14 cellular contexts compared by ENCODE assay signal in genomic region chr12:95277139-95277538, GRCh38. TPM values are rescaled to one million over a fixed set of nuclear protein-coding genes. Genes with fewer than 3 reads are reported as not detected.
DNase-seq lines count a peak whose midpoint lies in the region; ATAC-seq, FAIRE-seq and TF ChIP-seq lines count a peak whose summit lies in the region.
"Had no signal": no experiment of that assay in that cellular context is flagged by ENCODE, and none has a peak within 500 bp of the region (broad histone marks: within the 10 kb centered on the region; RNA-seq: fewer than 3 reads in every experiment).

No MANE protein-coding gene starts in this region.

- TF ChIP-seq POLR2A in A549 (IDR thresholded peaks at IDR 0.05; ENCODE audit: low read length) = no peak

- no peaks in the 10 kb centered on the region for H3K9me3 Mint-ChIP-seq in HFFc6
- H3K9me3 Mint-ChIP-seq: activated T-helper 2 cell treated with anti-CD3 and anti-CD28 coated beads, Interferon-gamma antibody, Interleukin-2, Interleukin-4, amounts not matched to agents 10 μg/mL and 5 μg/mL and 100 μg/mL, durations not matched to agents 14 hours and 24 hours and 36 hours; nephron had no signal

- H3K36me3 Mint-ChIP-seq in HFFc6 (ENCODE audit: low read depth) = peaks cover 38% of the 10 kb centered on the region

- no peaks in the 10 kb centered on the region for H3K9me3 ChIP-seq in A549

- H3K4me1 Mint-ChIP-seq in HFFc6 (ENCODE audit: low read depth) = peaks cover 32% of the 10 kb centered on the region
- H3K4me1 Mint-ChIP-seq: nephron had no signal

- DNase-seq in A549 (ENCODE audit: low read depth in 1 of 2, low spot score in 1 of 2) (no peak), HFFc6 (peak; percentile 84), brain microvascular endothelial cell (peak; percentile 65), hepatic stellate cell (ENCODE audit: low spot score) (peak; percentile 46), iPS-NIHi7 (ENCODE audit: extremely low spot score) (no peak), ecto neural progenitor cell (ENCODE audit: low spot score) (no peak), retina (no peak)
- no peak for DNase-seq in activated CD4-positive, alpha-beta T cell treated with anti-CD3 and anti-CD28 coated beads, Interleukin-2, amount 50 U/mL, for 4 hours
- DNase-seq: H7; MV-4-11; stimulated activated CD4-positive, alpha-beta T cell treated with anti-CD3 and anti-CD28 coated beads, Interleukin-15, amount 100 ng/mL, for 24 hours had no signal

- 38% methylated on average over 1 of the region's 1 CpG for WGBS in A549 (ENCODE audit: missing lambda C conversion rate)

- POLR2A ChIA-PET in A549 (lab: Yijun Ruan, JAX) = no interaction called here

- peaks cover 3% of the 10 kb centered on the region for H3K27me3 Mint-ChIP-seq in HFFc6 (ENCODE audit: insufficient read depth)

- FAIRE-seq in A549 (lab: Jason Lieb, UNC) = no peak

- TF ChIP-seq CTCF in A549 (IDR thresholded peaks at IDR 0.05) = no peak
- TF ChIP-seq CTCF in HFFc6 (IDR thresholded peaks at IDR 0.05) = no peak
- no peak for TF ChIP-seq CTCF in brain microvascular endothelial cell (IDR thresholded peaks at IDR 0.05; ENCODE audit: low read depth, low read length, missing control alignments)

- no peak for TF ChIP-seq EP300 in A549 (IDR thresholded peaks at IDR 0.05)

- no peaks in the 10 kb centered on the region for H3K27me3 ChIP-seq in brain microvascular endothelial cell (replicated peaks)
- H3K27me3 ChIP-seq: dorsolateral prefrontal cortex had no signal

- peak overlapping the region; percentile 52 for H3K4me3 Mint-ChIP-seq in HFFc6
- H3K4me3 Mint-ChIP-seq: nephron had no signal

- H3K4me1 ChIP-seq in A549 = peaks cover 11% of the 10 kb centered on the region

- CTCF ChIA-PET in A549 (lab: Yijun Ruan, JAX) = interaction anchor here (0.6 to 1.5 kb wide), 5 partner anchors 52 to 202 kb away, joined by 3 read pairs; partner anchors contain the start of gene VEZT

- peaks cover 8% of the 10 kb centered on the region for H3K36me3 ChIP-seq in brain microvascular endothelial cell (replicated peaks)

- no peak for TF ChIP-seq RAD21 in A549 (conservative IDR thresholded peaks at IDR 0.05 in 1 of 2, IDR thresholded peaks at IDR 0.05 in 1 of 2)

- in situ Hi-C loops in brain microvascular endothelial cell (cut with HindIII; ENCODE audit: low pct_ligation_motif_present, low sequenced_read_pairs) = no loop called here

- no peak overlapping the region for H3K27ac ChIP-seq in A549
- no peak overlapping the region for H3K27ac ChIP-seq in brain microvascular endothelial cell

- 0 out of 3 replicates have a peak overlapping the region, but pooled peaks have one; percentile 2 for H3K4me2 ChIP-seq in A549

- peak overlapping the region; percentile 70 for H3K27ac Mint-ChIP-seq in HFFc6
- H3K27ac Mint-ChIP-seq: activated T-helper 2 cell treated with anti-CD3 and anti-CD28 coated beads, Interferon-gamma antibody, Interleukin-2, Interleukin-4, amounts not matched to agents 10 μg/mL and 5 μg/mL and 100 μg/mL, durations not matched to agents 14 hours and 24 hours and 36 hours; nephron had no signal

- peak in 1 of 2 experiments; percentile 40; a peak in 2 of 6 replicates for ATAC-seq in A549

- H3K4me3 ChIP-seq in A549 = no peak overlapping the region
- no peak overlapping the region for H3K4me3 ChIP-seq in brain microvascular endothelial cell (ENCODE audit: low read depth, low read length)
- H3K4me3 ChIP-seq: dorsolateral prefrontal cortex had no signal

TF ChIP-seq in A549, 52 proteins besides CTCF, POLR2A, EP300 and RAD21:
- 0 out of 2 replicates have a peak, but pooled peaks have one; percentile 8 for TF ChIP-seq FOSL2 (IDR thresholded peaks at IDR 0.05)
- no peak for TF ChIP-seq FOSL2 (CRISPR knock-in tag; IDR thresholded peaks at IDR 0.05)
- TF ChIP-seq FOSB (CRISPR knock-in tag; IDR thresholded peaks at IDR 0.05) = no peak

RNA-seq across cellular contexts. Expression of gene VEZT, which starts 59.5 kb away (rescaled TPM):
- 256 and 259 TPM in 2 replicates for polyA plus RNA-seq in A549 (2011; rRNA removed)
- polyA plus RNA-seq in A549 (2012; cell fraction: cytosol; rRNA removed) = 45.9 and 52.6 TPM in 2 replicates
- polyA plus RNA-seq in A549 (2012; cell fraction: nucleus; rRNA removed) = 20.8 and 28.1 TPM in 2 replicates
- 87.1 to 92.3 TPM (median 89.6 TPM) in 3 replicates for polyA plus RNA-seq in A549 (2017; fragmentation: RNase III; extraction: RNeasy Plus Mini Kit Qiagen cat#74134 plus additional on column Dnase treatment)
- polyA minus RNA-seq in A549 (2011; rRNA and poly(A)+ RNA removed) = 184 and 235 TPM in 2 replicates
- 10 to 100 TPM; 61.8 to 69.0 (median 66.2) TPM for total RNA-seq in HFFc6 (2021; fragmentation: NEBNext Ultra II Directional; extraction: Animal tissue kit (Norgen Biotek cat#: 25700))

RNA-seq across cellular contexts. Expression of gene FGD6, which starts 59.9 kb away (rescaled TPM):
- polyA plus RNA-seq in A549 (2011; rRNA removed) (42.0 and 48.0 TPM in 2 replicates), A549 (2017; fragmentation: RNase III; extraction: RNeasy Plus Mini Kit Qiagen cat#74134 plus additional on column Dnase treatment) (15.5 to 17.6 TPM (median 16.5 TPM) in 3 replicates)
- polyA plus RNA-seq in A549 (2012; cell fraction: cytosol; rRNA removed) = 6.0 and 6.7 TPM in 2 replicates
- 10.5 and 17.1 TPM in 2 replicates for polyA plus RNA-seq in A549 (2012; cell fraction: nucleus; rRNA removed)
- polyA minus RNA-seq in A549 (2011; rRNA and poly(A)+ RNA removed) = 54.8 and 54.9 TPM in 2 replicates
- total RNA-seq in HFFc6 (2021; fragmentation: NEBNext Ultra II Directional; extraction: Animal tissue kit (Norgen Biotek cat#: 25700)) = 1 to 10 TPM; 5.5 to 6.6 (median 6.0) TPM

Comparison
In these comparisons a context has a peak if more than half of its experiments do, and no peak if none do; other contexts are left out.
1. DNase-seq: peak in HFFc6 (single experiment), brain microvascular endothelial cell (single experiment) and hepatic stellate cell (single experiment); none in A549 (0 of 2), iPS-NIHi7 (single experiment), activated CD4-positive, alpha-beta T cell treated with anti-CD3 and anti-CD28 coated beads, Interleukin-2, amount 50 U/mL, for 4 hours (0 of 2), ecto neural progenitor cell (single experiment) and retina (single experiment).